ENCODE assay signal across 8 cellular contexts in genomic region chr6:111997078-111997862, GRCh38. TPM values are rescaled to one million over a fixed set of nuclear protein-coding genes. Genes with fewer than 3 reads are reported as not detected.
DNase-seq lines count a peak whose midpoint lies in the region; ATAC-seq, FAIRE-seq and TF ChIP-seq lines count a peak whose summit lies in the region.

No MANE protein-coding gene starts in this region.

- peaks cover 11% of the 10 kb centered on the region for H3K4me1 Mint-ChIP-seq in endothelial cell (ENCODE audit: unreplicated experiment)

- H3K36me3 ChIP-seq in NT2/D1 (ENCODE audit: insufficient read depth, insufficient read length, low read length), result no peaks in the 10 kb centered on the region
- H3K36me3 ChIP-seq in mucosa of descending colon (ENCODE audit: low read depth), result no peaks in the 10 kb centered on the region

- H3K9me3 Mint-ChIP-seq in endothelial cell (ENCODE audit: unreplicated experiment), result no peaks in the 10 kb centered on the region

- H3K36me3 Mint-ChIP-seq in endothelial cell (ENCODE audit: low read depth, unreplicated experiment), result no peaks in the 10 kb centered on the region

- peaks cover 8% of the 10 kb centered on the region for H3K27me3 ChIP-seq in NT2/D1 (ENCODE audit: insufficient read depth, insufficient read length)

- TF ChIP-seq CTCF in endothelial cell (IDR thresholded peaks at IDR 0.05; ENCODE audit: unreplicated experiment) (peak; percentile 88), mucosa of descending colon (IDR thresholded peaks at IDR 0.05) (peak; percentile 78)

- H3K27ac Mint-ChIP-seq in endothelial cell (ENCODE audit: unreplicated experiment), result no peak overlapping the region

- peak; percentile 95 for ATAC-seq in mucosa of descending colon

- H3K27me3 Mint-ChIP-seq in endothelial cell (ENCODE audit: unreplicated experiment), result peaks cover 2% of the 10 kb centered on the region

- H3K9me3 ChIP-seq in NT2/D1 (ENCODE audit: insufficient read depth, low read length) (no peaks in the 10 kb centered on the region; the same call in 1 of the 2 replicates), mucosa of descending colon (no peaks in the 10 kb centered on the region)

- H3K4me3 ChIP-seq in NT2/D1 (ENCODE audit: insufficient read length, low read depth) (no peak overlapping the region), mucosa of descending colon (no peak overlapping the region)

- intact Hi-C loops in mucosa of descending colon (cut with DNase I, micrococcal nuclease), result loop anchor here (2.0 to 5.0 kb wide), 2 partner anchors 285 to 286 kb away; no protein-coding TSS in a partner anchor

- peak; percentile 88 to 90 for DNase-seq in AML-193 (lab: John Stamatoyannopoulos, UW)
- peak; percentile 38 for DNase-seq in GM19239 (ENCODE audit: insufficient read length, low spot score)
- DNase-seq in HuH-7.5 (ENCODE audit: low spot score), result peak; percentile 38
- peak; percentile 63 for DNase-seq in NT2/D1 (ENCODE audit: low read depth, low spot score)
- DNase-seq in activated CD8-positive, alpha-beta memory T cell treated with anti-CD3 and anti-CD28 coated beads, Interleukin-2, amount 50 U/mL, for 1 hour (ENCODE audit: extremely low read depth), result peak; percentile 74
- DNase-seq in endothelial cell (ENCODE audit: low spot score), result peak; percentile 78
- peak; percentile 71 to 85 (median 79) for DNase-seq in mucosa of descending colon
- peak; percentile 43 for DNase-seq in stimulated activated CD8-positive, alpha-beta memory T cell treated with anti-CD3 and anti-CD28 coated beads, Interleukin-7, amount 100 ng/mL, for 24 hours (ENCODE audit: low read depth)

- no peak overlapping the region for H3K4me3 Mint-ChIP-seq in endothelial cell (ENCODE audit: unreplicated experiment)

- FAIRE-seq in GM19239 (lab: Jason Lieb, UNC), result peak; percentile 90

- no peak overlapping the region for H3K9ac ChIP-seq in NT2/D1 (ENCODE audit: insufficient read length, low read depth)

- H3K4me1 ChIP-seq in NT2/D1 (ENCODE audit: insufficient read depth, insufficient read length) (no peaks in the 10 kb centered on the region), mucosa of descending colon (ENCODE audit: low read depth) (no peaks in the 10 kb centered on the region)

RNA-seq across cellular contexts. Expression of gene CCN6, which starts 56.6 kb away (rescaled TPM):
- total RNA-seq in endothelial cell (ENCODE audit: unreplicated experiment) (not detected), mucosa of descending colon (not detected)

Comparison
In these comparisons a context has a peak if more than half of its experiments do, and no peak if none do; other contexts are left out.
1. DNase-seq: peak in every context shown above with its lines; median percentile 89 in AML-193; 79 in mucosa of descending colon; 78 in endothelial cell; 74 in activated CD8-positive, alpha-beta memory T cell treated with anti-CD3 and anti-CD28 coated beads, Interleukin-2, amount 50 U/mL, for 1 hour; 63 in NT2/D1; 43 in stimulated activated CD8-positive, alpha-beta memory T cell treated with anti-CD3 and anti-CD28 coated beads, Interleukin-7, amount 100 ng/mL, for 24 hours; 38 in GM19239; 38 in HuH-7.5.